Comparison of ENCODE assay signal across 22 cellular contexts in genomic region chr4:144223129-144223528, GRCh38.
"Had no signal": no experiment of that assay in that cellular context is flagged by ENCODE, and none has a peak within 500 bp of the region (broad histone marks: within the 10 kb centered on the region; RNA-seq: fewer than 3 reads in every experiment).

No MANE protein-coding gene starts in this region.

- DNase-seq: central memory CD4-positive, alpha-beta T cell; dorsolateral prefrontal cortex; effector CD4-positive, alpha-beta T cell; foreskin keratinocyte; glutamatergic neuron; left lung; lower lobe of right lung; natural killer cell; occipital lobe; ovary; posterior cingulate gyrus; psoas muscle; right lobe of liver; stimulated activated CD4-positive, alpha-beta T cell treated with anti-CD3 and anti-CD28 coated beads, Interleukin-12 subunit alpha, Interleukin-12 subunit beta, amount 100 ng/mL, for 4 hours; stimulated activated CD4-positive, alpha-beta T cell treated with anti-CD3 and anti-CD28 coated beads, Interleukin-1b, Interleukin-23, amount 100 ng/mL, for 48 hours; stimulated activated CD4-positive, alpha-beta T cell treated with anti-CD3 and anti-CD28 coated beads, Interleukin-4, amount 100 ng/mL, for 1 hour; stimulated activated CD8-positive, alpha-beta memory T cell treated with anti-CD3 and anti-CD28 coated beads, Interleukin-4, amount 100 ng/mL, for 48 hours; stimulated activated naive CD4-positive, alpha-beta T cell; stomach; thyroid gland; trophoblast cell had no signal

- H3K27ac ChIP-seq: dorsolateral prefrontal cortex, foreskin keratinocyte, left lung, lower lobe of right lung, ovary, psoas muscle, right lobe of liver, stomach, thyroid gland had no signal

- H3K4me3 ChIP-seq: dorsolateral prefrontal cortex, left lung, lower lobe of right lung, ovary, psoas muscle, right lobe of liver, smooth muscle cell, stomach, thyroid gland had no signal

- H3K9me3 ChIP-seq: left lung, lower lobe of right lung, ovary, psoas muscle, right lobe of liver, stomach, thyroid gland had no signal

- H3K36me3 ChIP-seq: left lung, lower lobe of right lung, ovary, right lobe of liver, stomach, thyroid gland had no signal

- H3K27me3 ChIP-seq: dorsolateral prefrontal cortex, foreskin keratinocyte, left lung, ovary, right lobe of liver, stomach, thyroid gland had no signal

- ATAC-seq: foreskin keratinocyte, left lung, lower lobe of right lung, natural killer cell, psoas muscle, right lobe of liver had no signal

- H3K4me1 ChIP-seq: foreskin keratinocyte, left lung, lower lobe of right lung, psoas muscle, right lobe of liver, stomach, thyroid gland had no signal
